Comparison of ENCODE assay signal across 8 cellular contexts in genomic region chr7:105016083-105017075, GRCh38. TPM values are rescaled to one million over a fixed set of nuclear protein-coding genes. Genes with fewer than 3 reads are reported as not detected.
DNase-seq lines count a peak whose midpoint lies in the region; ATAC-seq, FAIRE-seq and TF ChIP-seq lines count a peak whose summit lies in the region.

No MANE protein-coding gene starts in this region.

- H3K4me2 ChIP-seq in HepG2 (ENCODE audit: low read depth, low read length) = peak overlapping the region; percentile 79

- H3K27me3 Mint-ChIP-seq in activated naive CD4-positive, alpha-beta T cell treated with anti-CD3 and anti-CD28 coated beads, Interleukin-2, amount 50 U/mL, for 24 hours = no peaks in the 10 kb centered on the region
- H3K27me3 Mint-ChIP-seq in activated naive CD8-positive, alpha-beta T cell treated with anti-CD3 and anti-CD28 coated beads, Interleukin-2, amount 10 ng/mL, durations not matched to agents 7 days and 5 days = no peaks in the 10 kb centered on the region

- H3K79me2 ChIP-seq in HepG2 (ENCODE audit: insufficient read depth, low read length) = peaks cover 94% of the 10 kb centered on the region

- POLR2A ChIA-PET in activated naive CD8-positive, alpha-beta T cell treated with anti-CD3 and anti-CD28 coated beads, Interleukin-2, amount 10 ng/mL, durations not matched to agents 7 days and 5 days (lab: Charles Lee) = interaction anchor here (1.2 to 10.6 kb wide), 8 partner anchors 9 to 515 kb away, joined by 3 to 213 read pairs (median 4); partner anchors contain the start of gene RINT1
- POLR2A ChIA-PET in HepG2 (lab: Yijun Ruan, JAX) = interaction anchor here (0.7 to 3.8 kb wide), 5 partner anchors 8 to 53 kb away, joined by 3 to 50 read pairs (median 6); no protein-coding TSS in a partner anchor

- no peak for ATAC-seq in activated naive CD8-positive, alpha-beta T cell treated with anti-CD3 and anti-CD28 coated beads, Interleukin-2, amount 10 ng/mL, durations not matched to agents 7 days and 5 days (ENCODE audit: low read depth)
- ATAC-seq in HepG2 (no peak), upper lobe of left lung (ENCODE audit: low FRiP score in 2 of 2) (no peak), GM18868 (IDR thresholded peaks at IDR 0.05; ENCODE audit: unreplicated experiment) (no peak)

- no peak overlapping the region for H2AFZ ChIP-seq in HepG2 (ENCODE audit: low read length)

- H3K27ac Mint-ChIP-seq in activated naive CD4-positive, alpha-beta T cell treated with anti-CD3 and anti-CD28 coated beads, Interleukin-2, amount 50 U/mL, for 24 hours = peak overlapping the region; percentile 93
- H3K27ac Mint-ChIP-seq in activated naive CD8-positive, alpha-beta T cell treated with anti-CD3 and anti-CD28 coated beads, Interleukin-2, amount 10 ng/mL, durations not matched to agents 7 days and 5 days = peak overlapping the region; percentile 83

- no peaks in the 10 kb centered on the region; a peak in 1 of 5 replicates for H3K36me3 ChIP-seq in HepG2 (replicated peaks in 1 of 2; ENCODE audit: control insufficient read depth in 1 of 2, insufficient read depth in 2 of 2, low read length in 2 of 2)
- no peaks in the 10 kb centered on the region for H3K36me3 ChIP-seq in upper lobe of left lung

- in situ Hi-C loops in HepG2 (cut with HindIII; ENCODE audit: extremely low pct_ligation_motif_present, low pct_unique_long_range_greater_than_20kb) = no loop called here

- intact Hi-C loops in HepG2 (cut with micrococcal nuclease; ENCODE audit: unreplicated experiment) = no loop called here

- FAIRE-seq in HepG2 (lab: Jason Lieb, UNC) = no peak

- no peaks in the 10 kb centered on the region for H3K9me3 ChIP-seq in HepG2 (ENCODE audit: low read length)
- H3K9me3 ChIP-seq in upper lobe of left lung = no peaks in the 10 kb centered on the region

- H4K20me1 ChIP-seq in HepG2 (ENCODE audit: insufficient read depth, low read length) = peaks cover 49% of the 10 kb centered on the region

- CTCF ChIA-PET in HepG2 (lab: Yijun Ruan, JAX; ENCODE audit: low intra/inter-chr PET ratio, low total read pairs) = no interaction called here

- no peak for DNase-seq in activated naive CD4-positive, alpha-beta T cell treated with anti-CD3 and anti-CD28 coated beads, Interleukin-2, amount 50 U/mL, for 16 hours
- DNase-seq in activated naive CD8-positive, alpha-beta T cell treated with anti-CD3 and anti-CD28 coated beads, Interleukin-2, amount 10 ng/mL, durations not matched to agents 7 days and 5 days = no peak
- no peak for DNase-seq in HepG2 (ENCODE audit: low spot score)
- DNase-seq in upper lobe of left lung = no peak
- no peak for DNase-seq in NCI-H2107 treated with DMSO at 0.1 percent for 48 hours (lab: John Stamatoyannopoulos, UW; ENCODE audit: unreplicated experiment)
- no peak for DNase-seq in NCI-H2029 (lab: John Stamatoyannopoulos, UW)

- H3K4me1 Mint-ChIP-seq in activated naive CD4-positive, alpha-beta T cell treated with anti-CD3 and anti-CD28 coated beads, Interleukin-2, amount 50 U/mL, for 24 hours = peaks cover 40% of the 10 kb centered on the region
- H3K4me1 Mint-ChIP-seq in activated naive CD8-positive, alpha-beta T cell treated with anti-CD3 and anti-CD28 coated beads, Interleukin-2, amount 10 ng/mL, durations not matched to agents 7 days and 5 days = peaks cover 25% of the 10 kb centered on the region

- H3K4me3 ChIP-seq in HepG2 (replicated peaks in 1 of 3; ENCODE audit: insufficient read depth in 1 of 3, low read depth in 2 of 3, low read length in 3 of 3) (peak overlapping the region; percentile 98 to 100 (median 99)), upper lobe of left lung (peak overlapping the region; percentile 67 to 96 (median 78))

- TF ChIP-seq RAD21 in HepG2 (CRISPR knock-in tag; IDR thresholded peaks at IDR 0.05) = no peak

- H3K9ac ChIP-seq in HepG2 (ENCODE audit: insufficient read depth, low read depth, low read length) = peak overlapping the region; percentile 100

- TF ChIP-seq CTCF in HepG2 (CRISPR knock-in tag; IDR thresholded peaks at IDR 0.05) (no peak), upper lobe of left lung (IDR thresholded peaks at IDR 0.05) (no peak)

- no peaks in the 10 kb centered on the region for H3K9me3 Mint-ChIP-seq in activated naive CD4-positive, alpha-beta T cell treated with anti-CD3 and anti-CD28 coated beads, Interleukin-2, amount 50 U/mL, for 24 hours
- H3K9me3 Mint-ChIP-seq in activated naive CD8-positive, alpha-beta T cell treated with anti-CD3 and anti-CD28 coated beads, Interleukin-2, amount 10 ng/mL, durations not matched to agents 7 days and 5 days = no peaks in the 10 kb centered on the region

- H3K27me3 ChIP-seq in HepG2 (ENCODE audit: control insufficient read depth in 1 of 2, insufficient read depth in 2 of 2, low read length in 2 of 2) (no peaks in the 10 kb centered on the region; a peak in 1 of 5 replicates), upper lobe of left lung (no peaks in the 10 kb centered on the region)

- peaks cover 29% of the 10 kb centered on the region for H3K4me1 ChIP-seq in HepG2 (ENCODE audit: insufficient read depth, low read length)
- H3K4me1 ChIP-seq in upper lobe of left lung = peaks cover 36 to 48% (median 43%) of the 10 kb centered on the region in 4 donors

- BruUV-seq in HepG2 (replicated peaks; lab: Mats Ljungman, UMichigan) = no TSS peak

- TF ChIP-seq POLR2A in HepG2 (IDR thresholded peaks at IDR 0.05; ENCODE audit: insufficient read depth in 1 of 2, low read depth in 2 of 2, low read length in 2 of 2) (no peak), upper lobe of left lung (IDR thresholded peaks at IDR 0.05) (no peak)

- TF ChIP-seq EP300 in HepG2 (IDR thresholded peaks at IDR 0.05; ENCODE audit: low read depth in 2 of 2, low read length in 2 of 2) (no peak), HepG2 (CRISPR knock-in tag; IDR thresholded peaks at IDR 0.05; ENCODE audit: borderline replicate concordance) (no peak), upper lobe of left lung (IDR thresholded peaks at IDR 0.05) (no peak)

- peak overlapping the region; percentile 100 for H3K27ac ChIP-seq in HepG2 (ENCODE audit: extremely low read length, insufficient read depth, low read length)
- H3K27ac ChIP-seq in upper lobe of left lung = peak overlapping the region; percentile 47 to 100 (median 100)

- H3K36me3 Mint-ChIP-seq in activated naive CD4-positive, alpha-beta T cell treated with anti-CD3 and anti-CD28 coated beads, Interleukin-2, amount 50 U/mL, for 24 hours = peaks cover 6% of the 10 kb centered on the region
- H3K36me3 Mint-ChIP-seq in activated naive CD8-positive, alpha-beta T cell treated with anti-CD3 and anti-CD28 coated beads, Interleukin-2, amount 10 ng/mL, durations not matched to agents 7 days and 5 days = peaks cover 34% of the 10 kb centered on the region

- 6% methylated on average over 6 of the region's 6 CpGs for WGBS in HepG2 (ENCODE audit: low lambda C conversion rate)
- WGBS in upper lobe of left lung, 2 donors = 11 to 18% methylated on average over 6 of the region's 6 CpGs

- peak overlapping the region; percentile 100 for H3K4me3 Mint-ChIP-seq in activated naive CD4-positive, alpha-beta T cell treated with anti-CD3 and anti-CD28 coated beads, Interleukin-2, amount 50 U/mL, for 24 hours
- H3K4me3 Mint-ChIP-seq in activated naive CD8-positive, alpha-beta T cell treated with anti-CD3 and anti-CD28 coated beads, Interleukin-2, amount 10 ng/mL, durations not matched to agents 7 days and 5 days = peak overlapping the region; percentile 94

TF ChIP-seq in HepG2, 621 proteins besides CTCF, POLR2A, EP300 and RAD21 (continues in another document):
- TF ChIP-seq ZNF747 (CRISPR knock-in tag; IDR thresholded peaks at IDR 0.05; ENCODE audit: borderline replicate concordance) (no peak), ZNF468 (CRISPR knock-in tag; IDR thresholded peaks at IDR 0.05) (no peak)

RNA-seq across cellular contexts. Expression of gene KMT2E, which starts 2.4 kb away (rescaled TPM):
- total RNA-seq in activated naive CD8-positive, alpha-beta T cell treated with anti-CD3 and anti-CD28 coated beads, Interleukin-2, amount 10 ng/mL, durations not matched to agents 7 days and 5 days = 100 to 1,000 TPM; 141 to 145 TPM
- total RNA-seq in HepG2 (2016; rRNA removed; fragmentation: Illumina TruSeq; extraction: Trizol) (24.4 and 31.3 TPM in 2 replicates), upper lobe of left lung (100 to 1,000 TPM in 3 of 6 donors, 10 to 100 TPM in 3; 77.3 to 182 (median 105) TPM)
- total RNA-seq in HepG2 (2016; cell fraction: cytosol; rRNA removed; fragmentation: Illumina TruSeq; extraction: Trizol; ENCODE audit: low read depth) = 33.8 and 35.5 TPM in 2 replicates
- 22.1 and 28.1 TPM in 2 replicates for total RNA-seq in HepG2 (2016; cell fraction: insoluble cytoplasmic fraction; rRNA removed; fragmentation: Illumina TruSeq; extraction: Trizol)
- 22.4 and 24.0 TPM in 2 replicates for total RNA-seq in HepG2 (2016; cell fraction: membrane; rRNA removed; fragmentation: Illumina TruSeq; extraction: Trizol)
- 66.2 and 71.2 TPM in 2 replicates for total RNA-seq in HepG2 (2016; cell fraction: nucleus; rRNA removed; fragmentation: Illumina TruSeq; extraction: Trizol)
- 6.3 and 7.2 TPM in 2 replicates for polyA plus RNA-seq in HepG2 (2011; rRNA removed)
- polyA plus RNA-seq in HepG2 (2011; cell fraction: cytosol; rRNA removed) = 4.4 and 6.3 TPM in 2 replicates
- 37.0 and 41.5 TPM in 2 replicates for polyA plus RNA-seq in HepG2 (2011; cell fraction: nucleus; rRNA removed)
- 22.0 and 24.0 TPM in 2 replicates for polyA plus RNA-seq in HepG2 (2012)
- 0.65 and 0.67 TPM in 2 replicates for polyA plus RNA-seq in HepG2 (2016; cell fraction: cytosol; fragmentation: Illumina TruSeq; extraction: Trizol; ENCODE audit: low read depth)
- 15.4 and 16.5 TPM in 2 replicates for polyA plus RNA-seq in HepG2 (2016; cell fraction: insoluble cytoplasmic fraction; fragmentation: Illumina TruSeq; extraction: Trizol; ENCODE audit: low read depth)
- polyA plus RNA-seq in HepG2 (2016; cell fraction: membrane; fragmentation: Illumina TruSeq; extraction: Trizol; ENCODE audit: low read depth) = 2.3 and 2.8 TPM in 2 replicates
- polyA plus RNA-seq in HepG2 (2016; cell fraction: nucleus; fragmentation: Illumina TruSeq; extraction: Trizol; ENCODE audit: insufficient read depth, low read depth) = 36.9 and 42.5 TPM in 2 replicates
- polyA minus RNA-seq in HepG2 (2011; rRNA and poly(A)+ RNA removed; ENCODE audit: low replicate concordance) = 34.9 and 41.2 TPM in 2 replicates
- polyA minus RNA-seq in HepG2 (2011; cell fraction: cytosol; rRNA and poly(A)+ RNA removed) = 15.4 and 16.4 TPM in 2 replicates
- polyA minus RNA-seq in HepG2 (2011; cell fraction: nucleus; rRNA and poly(A)+ RNA removed) = 145 and 151 TPM in 2 replicates
